In the genomic region with DNA sequence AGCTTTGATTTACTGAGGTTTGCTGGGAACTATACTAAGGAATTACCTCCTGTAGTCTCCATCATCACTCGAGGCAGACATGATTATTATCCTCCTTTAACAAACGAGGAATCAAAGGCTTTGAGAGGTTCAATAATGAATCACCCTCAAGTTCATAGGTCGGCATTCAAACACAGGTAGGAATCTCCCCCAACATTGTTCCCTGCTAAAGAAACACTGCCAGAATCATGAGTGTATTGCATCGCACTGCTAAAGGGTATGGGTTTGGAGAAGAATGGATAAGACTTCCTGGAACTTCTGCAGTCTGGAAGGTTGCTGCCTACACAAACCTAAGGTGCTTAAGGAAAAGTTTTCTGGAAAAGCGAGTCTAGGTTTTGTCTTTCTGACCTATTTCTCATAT, we compare ENCODE assay signal across 1 cellular context.
TF ChIP-seq lines count a peak whose summit lies in the region.

No MANE protein-coding gene starts in this region.

TF ChIP-seq in HepG2, 621 proteins besides CTCF, POLR2A, EP300 and RAD21 (continued from another document):
- TF ChIP-seq, protein P1, sequence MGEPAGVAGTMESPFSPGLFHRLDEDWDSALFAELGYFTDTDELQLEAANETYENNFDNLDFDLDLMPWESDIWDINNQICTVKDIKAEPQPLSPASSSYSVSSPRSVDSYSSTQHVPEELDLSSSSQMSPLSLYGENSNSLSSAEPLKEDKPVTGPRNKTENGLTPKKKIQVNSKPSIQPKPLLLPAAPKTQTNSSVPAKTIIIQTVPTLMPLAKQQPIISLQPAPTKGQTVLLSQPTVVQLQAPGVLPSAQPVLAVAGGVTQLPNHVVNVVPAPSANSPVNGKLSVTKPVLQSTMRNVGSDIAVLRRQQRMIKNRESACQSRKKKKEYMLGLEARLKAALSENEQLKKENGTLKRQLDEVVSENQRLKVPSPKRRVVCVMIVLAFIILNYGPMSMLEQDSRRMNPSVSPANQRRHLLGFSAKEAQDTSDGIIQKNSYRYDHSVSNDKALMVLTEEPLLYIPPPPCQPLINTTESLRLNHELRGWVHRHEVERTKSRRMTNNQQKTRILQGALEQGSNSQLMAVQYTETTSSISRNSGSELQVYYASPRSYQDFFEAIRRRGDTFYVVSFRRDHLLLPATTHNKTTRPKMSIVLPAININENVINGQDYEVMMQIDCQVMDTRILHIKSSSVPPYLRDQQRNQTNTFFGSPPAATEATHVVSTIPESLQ (CRISPR knock-in tag; conservative IDR thresholded peaks at IDR 0.05), result no peak
- TF ChIP-seq ZFP41 (CRISPR knock-in tag; IDR thresholded peaks at IDR 0.05; ENCODE audit: borderline replicate concordance), result no peak
- TF ChIP-seq KDM5A (IDR thresholded peaks at IDR 0.05; ENCODE audit: borderline replicate concordance, low read length), result no peak
